ENCODE assay signal across 18 cellular contexts in genomic region chr9:101421653-101422065, GRCh38. TPM values are rescaled to one million over a fixed set of nuclear protein-coding genes. Genes with fewer than 3 reads are reported as not detected.
"Had no signal": no experiment of that assay in that cellular context is flagged by ENCODE, and none has a peak within 500 bp of the region (broad histone marks: within the 10 kb centered on the region; RNA-seq: fewer than 3 reads in every experiment).

No MANE protein-coding gene starts in this region.

- ATAC-seq: natural killer cell; psoas muscle; stimulated activated naive CD8-positive, alpha-beta T cell treated with anti-CD3 and anti-CD28 coated beads, Interleukin-15, amount 100 ng/mL, for 72 hours had no signal

- DNase-seq: activated CD4-positive, alpha-beta T cell treated with anti-CD3 and anti-CD28 coated beads, Interleukin-2, amount 50 U/mL, for 1 hour; activated naive CD4-positive, alpha-beta T cell treated with anti-CD3 and anti-CD28 coated beads, Interleukin-2, amount 50 U/mL, for 16 hours; cerebellar nuclear complex; dorsolateral prefrontal cortex; natural killer cell; occipital lobe; psoas muscle; stimulated activated CD4-positive, alpha-beta T cell treated with anti-CD3 and anti-CD28 coated beads, Interleukin-4, amount 100 ng/mL, for 1 hour; stimulated activated CD8-positive, alpha-beta memory T cell treated with anti-CD3 and anti-CD28 coated beads, Interleukin-4, amount 100 ng/mL, for 48 hours; stimulated activated naive CD8-positive, alpha-beta T cell treated with anti-CD3 and anti-CD28 coated beads, Interleukin-15, amount 100 ng/mL, for 72 hours had no signal

- H3K4me1 ChIP-seq: esophagus muscularis mucosa, psoas muscle had no signal

- H3K36me3 ChIP-seq: adrenal gland, esophagus muscularis mucosa had no signal

- H3K9me3 ChIP-seq: adrenal gland had no signal

- H3K27ac ChIP-seq: adrenal gland, dorsolateral prefrontal cortex, esophagus muscularis mucosa, psoas muscle had no signal

- H3K27me3 ChIP-seq: adrenal gland, dorsolateral prefrontal cortex, esophagus muscularis mucosa had no signal

- H3K4me3 ChIP-seq: adrenal gland, dorsolateral prefrontal cortex, esophagus muscularis mucosa, psoas muscle had no signal

- FAIRE-seq: endometrium, keratinocyte had no signal

RNA-seq across cellular contexts. Expression of gene ALDOB, which starts 13.9 kb away (rescaled TPM):
- total RNA-seq: activated CD8-positive, alpha-beta memory T cell treated with anti-CD3 and anti-CD28 coated beads for 36 hours; fibroblast of villous mesenchyme; mononuclear cell; natural killer cell had no signal
- polyA plus RNA-seq: keratinocyte had no signal

RNA-seq across cellular contexts. Expression of gene BAAT, which starts 36.9 kb away (rescaled TPM):
- total RNA-seq: esophagus muscularis mucosa, lung microvascular endothelial cell, natural killer cell had no signal
